ENCODE assay signal across 17 cellular contexts in the genomic region with DNA sequence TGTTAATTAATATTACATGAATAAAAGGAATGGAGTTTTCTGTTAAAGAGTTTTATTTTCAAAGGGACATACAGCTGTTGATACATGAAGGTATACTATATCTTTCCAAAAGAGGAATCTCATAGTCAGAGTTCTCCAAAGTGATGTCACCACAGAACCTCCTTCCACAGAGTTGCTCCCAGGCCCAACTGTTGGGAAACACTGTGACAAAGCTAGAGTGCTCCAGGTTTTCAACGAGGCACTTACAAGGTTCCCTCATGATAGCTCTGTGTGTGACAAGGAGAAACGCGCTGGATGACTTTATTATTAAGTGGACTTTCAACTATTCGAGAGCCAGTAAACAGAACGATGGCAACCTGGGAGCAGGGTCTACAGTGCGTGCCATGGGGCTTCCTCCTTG. TPM values are rescaled to one million over a fixed set of nuclear protein-coding genes. Genes with fewer than 3 reads are reported as not detected.
DNase-seq lines count a peak whose midpoint lies in the region; ATAC-seq and TF ChIP-seq lines count a peak whose summit lies in the region.
"Had no signal": no experiment of that assay in that cellular context is flagged by ENCODE, and none has a peak within 500 bp of the region (broad histone marks: within the 10 kb centered on the region; RNA-seq: fewer than 3 reads in every experiment).

No MANE protein-coding gene starts in this region.

- H3K27me3 ChIP-seq in CD4-positive, alpha-beta T cell (ENCODE audit: control insufficient read depth, insufficient read depth, low read length): no peaks in the 10 kb centered on the region
- H3K27me3 ChIP-seq: SJSA1 had no signal

- POLR2A ChIA-PET in activated CD4-positive, alpha-beta T cell treated with anti-CD3 and anti-CD28 coated beads for 36 hours (lab: Charles Lee): no interaction called here
- POLR2A ChIA-PET in CD4-positive, alpha-beta T cell (lab: Charles Lee): interaction anchor here (2.6 kb wide), 1 partner anchor 47 kb away, joined by 12 read pairs; the partner anchor contains the start of gene IMP4

- peaks cover 13% of the 10 kb centered on the region for H3K4me1 Mint-ChIP-seq in activated CD4-positive, alpha-beta T cell treated with anti-CD3 and anti-CD28 coated beads, Interleukin-2, amount 10 ng/mL, durations not matched to agents 24 days and 14 days
- H3K4me1 Mint-ChIP-seq in activated CD4-positive, alpha-beta T cell treated with anti-CD3 and anti-CD28 coated beads for 36 hours: peaks cover 10% of the 10 kb centered on the region
- peaks cover 13% of the 10 kb centered on the region for H3K4me1 Mint-ChIP-seq in CD4-positive, alpha-beta T cell (ENCODE audit: low read depth)
- peaks cover 67% of the 10 kb centered on the region for H3K4me1 Mint-ChIP-seq in stimulated activated memory B cell treated with anti-CD40 and anti-IgM and Interleukin-4, amounts not matched to agents 10 μg/mL and 1 μg/mL and 100 μg/mL, for 72 hours

- intact Hi-C loops in activated CD4-positive, alpha-beta T cell treated with anti-CD3 and anti-CD28 coated beads, Interleukin-2, amount 10 ng/mL, durations not matched to agents 24 days and 14 days (cut with micrococcal nuclease): no loop called here
- intact Hi-C loops in activated CD4-positive, alpha-beta T cell treated with anti-CD3 and anti-CD28 coated beads for 36 hours (cut with DNase I, micrococcal nuclease): no loop called here
- intact Hi-C loops in CD4-positive, alpha-beta T cell (cut with DNase I, micrococcal nuclease): no loop called here

- H3K9me3 Mint-ChIP-seq in activated CD4-positive, alpha-beta T cell treated with anti-CD3 and anti-CD28 coated beads, Interleukin-2, amount 10 ng/mL, durations not matched to agents 24 days and 14 days: no peaks in the 10 kb centered on the region
- H3K9me3 Mint-ChIP-seq in activated CD4-positive, alpha-beta T cell treated with anti-CD3 and anti-CD28 coated beads for 36 hours (ENCODE audit: low read depth): no peaks in the 10 kb centered on the region
- H3K9me3 Mint-ChIP-seq in CD4-positive, alpha-beta T cell: no peaks in the 10 kb centered on the region
- H3K9me3 Mint-ChIP-seq in stimulated activated memory B cell treated with anti-CD40 and anti-IgM and Interleukin-4, amounts not matched to agents 10 μg/mL and 1 μg/mL and 100 μg/mL, for 72 hours: no peaks in the 10 kb centered on the region

- no peak overlapping the region for H3K27ac ChIP-seq in CD4-positive, alpha-beta T cell (ENCODE audit: low read depth, low read length)
- H3K27ac ChIP-seq: SJSA1 had no signal

- CTCF ChIA-PET in activated CD4-positive, alpha-beta T cell treated with anti-CD3 and anti-CD28 coated beads for 36 hours (lab: Charles Lee): interaction anchor here (2.2 to 2.3 kb wide), 2 partner anchors 11 to 16 kb away, joined by 14 to 15 read pairs; no protein-coding TSS in a partner anchor
- CTCF ChIA-PET in CD4-positive, alpha-beta T cell (lab: Charles Lee): interaction anchor here (1.1 kb wide), 1 partner anchor 16 kb away, joined by 3 read pairs; no protein-coding TSS in a partner anchor

- DNase-seq in activated CD4-positive, alpha-beta T cell treated with anti-CD3 and anti-CD28 coated beads, Interleukin-2, amount 10 ng/mL, durations not matched to agents 24 days and 14 days: peak; percentile 49
- DNase-seq in activated CD4-positive, alpha-beta T cell treated with anti-CD3 and anti-CD28 coated beads for 36 hours: no peak
- no peak for DNase-seq in CD4-positive, alpha-beta T cell
- DNase-seq in dermis blood vessel endothelial cell (peak; percentile 0), NCI-H2081 (lab: John Stamatoyannopoulos, UW) (no peak), HPDE6-E6E7 (ENCODE audit: extremely low spot score) (no peak)
- DNase-seq: DMS 273 treated with DMSO at 0.1 percent for 48 hours, GF-D8, NCI-H1105, NCI-H1694, NCI-H345, NCI-H524 treated with DMSO at 0.1 percent for 48 hours had no signal

- no peaks in the 10 kb centered on the region for H3K9me3 ChIP-seq in CD4-positive, alpha-beta T cell (ENCODE audit: control insufficient read depth, low read length)
- H3K9me3 ChIP-seq: HAP-1, SJSA1 had no signal

- no peak for ATAC-seq in activated CD4-positive, alpha-beta T cell treated with anti-CD3 and anti-CD28 coated beads for 36 hours
- ATAC-seq in CD4-positive, alpha-beta T cell (ENCODE audit: poor library complexity): no peak
- ATAC-seq in stimulated activated memory B cell treated with anti-CD40 and anti-IgM and Interleukin-4, amounts not matched to agents 10 μg/mL and 1 μg/mL and 100 μg/mL, for 72 hours: no peak
- ATAC-seq in HG03342 (IDR thresholded peaks at IDR 0.05; ENCODE audit: unreplicated experiment): no peak
- ATAC-seq: K562 had no signal

- H3K27ac Mint-ChIP-seq in activated CD4-positive, alpha-beta T cell treated with anti-CD3 and anti-CD28 coated beads, Interleukin-2, amount 10 ng/mL, durations not matched to agents 24 days and 14 days: no peak overlapping the region
- H3K27ac Mint-ChIP-seq in activated CD4-positive, alpha-beta T cell treated with anti-CD3 and anti-CD28 coated beads for 36 hours: no peak overlapping the region
- H3K27ac Mint-ChIP-seq in CD4-positive, alpha-beta T cell: no peak overlapping the region
- peak overlapping the region; percentile 84 for H3K27ac Mint-ChIP-seq in stimulated activated memory B cell treated with anti-CD40 and anti-IgM and Interleukin-4, amounts not matched to agents 10 μg/mL and 1 μg/mL and 100 μg/mL, for 72 hours

- H3K27me3 Mint-ChIP-seq in activated CD4-positive, alpha-beta T cell treated with anti-CD3 and anti-CD28 coated beads, Interleukin-2, amount 10 ng/mL, durations not matched to agents 24 days and 14 days: no peaks in the 10 kb centered on the region
- H3K27me3 Mint-ChIP-seq in activated CD4-positive, alpha-beta T cell treated with anti-CD3 and anti-CD28 coated beads for 36 hours: peaks cover 6% of the 10 kb centered on the region
- peaks cover 12% of the 10 kb centered on the region for H3K27me3 Mint-ChIP-seq in CD4-positive, alpha-beta T cell
- H3K27me3 Mint-ChIP-seq in stimulated activated memory B cell treated with anti-CD40 and anti-IgM and Interleukin-4, amounts not matched to agents 10 μg/mL and 1 μg/mL and 100 μg/mL, for 72 hours: no peaks in the 10 kb centered on the region

- H3K4me3 Mint-ChIP-seq in activated CD4-positive, alpha-beta T cell treated with anti-CD3 and anti-CD28 coated beads, Interleukin-2, amount 10 ng/mL, durations not matched to agents 24 days and 14 days: no peak overlapping the region
- no peak overlapping the region for H3K4me3 Mint-ChIP-seq in activated CD4-positive, alpha-beta T cell treated with anti-CD3 and anti-CD28 coated beads for 36 hours
- H3K4me3 Mint-ChIP-seq in CD4-positive, alpha-beta T cell: peak overlapping the region; percentile 14
- H3K4me3 Mint-ChIP-seq in stimulated activated memory B cell treated with anti-CD40 and anti-IgM and Interleukin-4, amounts not matched to agents 10 μg/mL and 1 μg/mL and 100 μg/mL, for 72 hours: no peak overlapping the region

- peaks cover 7% of the 10 kb centered on the region for H3K36me3 Mint-ChIP-seq in activated CD4-positive, alpha-beta T cell treated with anti-CD3 and anti-CD28 coated beads, Interleukin-2, amount 10 ng/mL, durations not matched to agents 24 days and 14 days (ENCODE audit: low read depth)
- H3K36me3 Mint-ChIP-seq in activated CD4-positive, alpha-beta T cell treated with anti-CD3 and anti-CD28 coated beads for 36 hours (ENCODE audit: low read depth): no peaks in the 10 kb centered on the region
- H3K36me3 Mint-ChIP-seq in CD4-positive, alpha-beta T cell (ENCODE audit: low read depth): peaks cover 4% of the 10 kb centered on the region
- peaks cover 6% of the 10 kb centered on the region for H3K36me3 Mint-ChIP-seq in stimulated activated memory B cell treated with anti-CD40 and anti-IgM and Interleukin-4, amounts not matched to agents 10 μg/mL and 1 μg/mL and 100 μg/mL, for 72 hours

- TF ChIP-seq CTCF in CD4-positive, alpha-beta T cell (IDR thresholded peaks at IDR 0.05): no peak

RNA-seq across cellular contexts. Expression of gene PTPN18, which starts 33.5 kb away (rescaled TPM):
- total RNA-seq in activated CD4-positive, alpha-beta T cell treated with anti-CD3 and anti-CD28 coated beads, Interleukin-2, amount 10 ng/mL, durations not matched to agents 24 days and 14 days: 61.7 and 61.9 TPM in 2 replicates
- 10 to 100 TPM; 41.6 to 49.3 TPM for total RNA-seq in activated CD4-positive, alpha-beta T cell treated with anti-CD3 and anti-CD28 coated beads for 36 hours
- total RNA-seq in CD4-positive, alpha-beta T cell: 10 to 100 TPM; 27.6 to 27.8 TPM
- total RNA-seq in dermis blood vessel endothelial cell: 36.9 and 56.6 TPM in 2 replicates

RNA-seq across cellular contexts. Expression of gene IMP4, which starts 46.7 kb away (rescaled TPM):
- total RNA-seq in activated CD4-positive, alpha-beta T cell treated with anti-CD3 and anti-CD28 coated beads, Interleukin-2, amount 10 ng/mL, durations not matched to agents 24 days and 14 days: 177 and 178 TPM in 2 replicates
- total RNA-seq in activated CD4-positive, alpha-beta T cell treated with anti-CD3 and anti-CD28 coated beads for 36 hours: 100 to 1,000 TPM; 148 to 169 TPM
- 10 to 100 TPM; 81.7 to 88.1 TPM for total RNA-seq in CD4-positive, alpha-beta T cell
- total RNA-seq in dermis blood vessel endothelial cell: 92.1 and 98.0 TPM in 2 replicates

Comparison
In these comparisons a context has a peak if more than half of its experiments do, and no peak if none do; other contexts are left out.
1. DNase-seq: peak in activated CD4-positive, alpha-beta T cell treated with anti-CD3 and anti-CD28 coated beads, Interleukin-2, amount 10 ng/mL, durations not matched to agents 24 days and 14 days (single experiment) and dermis blood vessel endothelial cell (single experiment); none in activated CD4-positive, alpha-beta T cell treated with anti-CD3 and anti-CD28 coated beads for 36 hours (single experiment), CD4-positive, alpha-beta T cell (0 of 10), NCI-H2081 (0 of 2) and HPDE6-E6E7 (single experiment).